24 cellular contexts compared by ENCODE assay signal in the genomic region with DNA sequence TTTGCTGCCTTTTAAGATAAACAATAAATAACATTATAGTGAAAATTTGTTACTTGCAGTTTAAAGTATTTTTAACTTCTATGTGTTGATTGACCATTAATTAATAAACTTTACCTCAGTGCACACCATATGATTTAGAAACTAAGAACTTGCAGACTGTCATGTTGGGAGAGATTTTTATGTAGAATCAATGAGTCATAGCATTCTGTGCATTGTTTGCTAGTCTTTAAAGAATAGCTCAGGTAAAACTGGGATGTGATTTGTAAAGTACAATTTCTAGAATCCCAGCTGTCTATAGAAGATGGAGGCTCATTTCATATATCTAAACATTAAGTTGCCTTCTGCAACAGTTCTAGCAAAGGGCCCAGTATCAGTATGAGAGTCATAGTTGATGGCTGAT.
"Had no signal": no experiment of that assay in that cellular context is flagged by ENCODE, and none has a peak within 500 bp of the region (broad histone marks: within the 10 kb centered on the region; RNA-seq: fewer than 3 reads in every experiment).

No MANE protein-coding gene starts in this region.

- H3K4me1 Mint-ChIP-seq: activated CD4-positive, alpha-beta T cell treated with anti-CD3 and anti-CD28 coated beads for 36 hours; activated CD8-positive, alpha-beta memory T cell treated with anti-CD3 and anti-CD28 coated beads, Interleukin-2, amount 10 ng/mL, durations not matched to agents 7 days and 5 days; immature natural killer cell; naive B cell had no signal

- ATAC-seq: activated CD4-positive, alpha-beta T cell treated with anti-CD3 and anti-CD28 coated beads for 36 hours; activated CD8-positive, alpha-beta memory T cell treated with anti-CD3 and anti-CD28 coated beads, Interleukin-2, amount 10 ng/mL, durations not matched to agents 7 days and 5 days; activated CD8-positive, alpha-beta T cell treated with anti-CD3 and anti-CD28 coated beads, Interleukin-2, amount 10 ng/mL, durations not matched to agents 7 days and 5 days; activated naive CD4-positive, alpha-beta T cell treated with anti-CD3 and anti-CD28 coated beads, Interleukin-2, amount 50 U/mL, for 72 hours; effector memory CD8-positive, alpha-beta T cell; heart left ventricle; pancreas; right cardiac atrium had no signal

- H3K4me3 Mint-ChIP-seq: activated CD4-positive, alpha-beta T cell treated with anti-CD3 and anti-CD28 coated beads for 36 hours; activated CD8-positive, alpha-beta memory T cell treated with anti-CD3 and anti-CD28 coated beads, Interleukin-2, amount 10 ng/mL, durations not matched to agents 7 days and 5 days; activated CD8-positive, alpha-beta T cell treated with anti-CD3 and anti-CD28 coated beads, Interleukin-2, amount 10 ng/mL, durations not matched to agents 7 days and 5 days; brain; effector memory CD8-positive, alpha-beta T cell; immature natural killer cell; mesothelial cell of epicardium; naive B cell had no signal

- DNase-seq: activated CD4-positive, alpha-beta T cell treated with anti-CD3 and anti-CD28 coated beads for 36 hours; activated CD4-positive, CD25-positive, alpha-beta regulatory T cell; activated CD8-positive, alpha-beta memory T cell treated with anti-CD3 and anti-CD28 coated beads, Interleukin-2, amount 10 ng/mL, durations not matched to agents 7 days and 5 days; activated CD8-positive, alpha-beta T cell treated with anti-CD3 and anti-CD28 coated beads, Interleukin-2, amount 10 ng/mL, durations not matched to agents 7 days and 5 days; activated T-cell treated with anti-CD3 and anti-CD28 coated beads, Interleukin-2, amount 50 U/mL, for 48 hours; anterior cingulate cortex; cortex of kidney; effector memory CD8-positive, alpha-beta T cell; heart left ventricle; hypothalamus; immature natural killer cell; naive B cell; pancreas; right cardiac atrium; stimulated activated CD4-positive, alpha-beta T cell treated with anti-CD3 and anti-CD28 coated beads, Interleukin-15, amount 100 ng/mL, for 24 hours; stimulated activated CD4-positive, alpha-beta T cell treated with anti-CD3 and anti-CD28 coated beads, Interleukin-2, amount 100 ng/mL, for 24 hours; stimulated activated naive CD4-positive, alpha-beta T cell; tibial artery had no signal

- H3K27me3 Mint-ChIP-seq: activated CD4-positive, alpha-beta T cell treated with anti-CD3 and anti-CD28 coated beads for 36 hours; activated CD8-positive, alpha-beta memory T cell treated with anti-CD3 and anti-CD28 coated beads, Interleukin-2, amount 10 ng/mL, durations not matched to agents 7 days and 5 days; effector memory CD8-positive, alpha-beta T cell; naive B cell had no signal

- H3K27ac ChIP-seq: heart left ventricle, pancreas, prostate gland, suprapubic skin, tibial artery had no signal

- FAIRE-seq: pancreas had no signal

- H3K9me3 Mint-ChIP-seq: activated naive CD4-positive, alpha-beta T cell treated with anti-CD3 and anti-CD28 coated beads, Interleukin-2, amount 50 U/mL, for 72 hours; activated T-helper 2 cell treated with anti-CD3 and anti-CD28 coated beads, Interferon-gamma antibody, Interleukin-2, Interleukin-4, amounts not matched to agents 10 μg/mL and 5 μg/mL and 100 μg/mL, durations not matched to agents 14 hours and 24 hours and 36 hours had no signal

- H3K36me3 Mint-ChIP-seq: activated CD8-positive, alpha-beta memory T cell treated with anti-CD3 and anti-CD28 coated beads, Interleukin-2, amount 10 ng/mL, durations not matched to agents 7 days and 5 days; activated naive CD4-positive, alpha-beta T cell treated with anti-CD3 and anti-CD28 coated beads, Interleukin-2, amount 50 U/mL, for 72 hours; brain; immature natural killer cell; mesothelial cell of epicardium; naive B cell had no signal

- H3K4me3 ChIP-seq: heart left ventricle, pancreas, prostate gland, suprapubic skin, tibial artery had no signal

- H3K27ac Mint-ChIP-seq: activated CD4-positive, alpha-beta T cell treated with anti-CD3 and anti-CD28 coated beads for 36 hours; activated CD8-positive, alpha-beta memory T cell treated with anti-CD3 and anti-CD28 coated beads, Interleukin-2, amount 10 ng/mL, durations not matched to agents 7 days and 5 days; activated CD8-positive, alpha-beta T cell treated with anti-CD3 and anti-CD28 coated beads, Interleukin-2, amount 10 ng/mL, durations not matched to agents 7 days and 5 days; activated naive CD4-positive, alpha-beta T cell treated with anti-CD3 and anti-CD28 coated beads, Interleukin-2, amount 50 U/mL, for 72 hours; activated T-helper 2 cell treated with anti-CD3 and anti-CD28 coated beads, Interferon-gamma antibody, Interleukin-2, Interleukin-4, amounts not matched to agents 10 μg/mL and 5 μg/mL and 100 μg/mL, durations not matched to agents 14 hours and 24 hours and 36 hours; brain; effector memory CD8-positive, alpha-beta T cell; immature natural killer cell; mesothelial cell of epicardium; naive B cell had no signal
